30 cellular contexts compared by ENCODE assay signal in genomic region chr6:10400330-10400729, GRCh38. TPM values are rescaled to one million over a fixed set of nuclear protein-coding genes. Genes with fewer than 3 reads are reported as not detected.
DNase-seq lines count a peak whose midpoint lies in the region; ATAC-seq, FAIRE-seq and TF ChIP-seq lines count a peak whose summit lies in the region.
"Had no signal": no experiment of that assay in that cellular context is flagged by ENCODE, and none has a peak within 500 bp of the region (broad histone marks: within the 10 kb centered on the region; RNA-seq: fewer than 3 reads in every experiment).

No MANE protein-coding gene starts in this region.

- peaks cover 82% of the 10 kb centered on the region for H3K36me3 Mint-ChIP-seq in HFFc6 (ENCODE audit: low read depth)
- H3K36me3 Mint-ChIP-seq: CD4-positive, CD25-positive, alpha-beta regulatory T cell; stimulated activated effector memory CD8-positive, alpha-beta T cell treated with anti-CD3 and anti-CD28 coated beads, Interleukin-12 subunit alpha, Interleukin-12 subunit beta, amount 100 ng/mL, for 72 hours had no signal

- no peak overlapping the region for H2AFZ ChIP-seq in keratinocyte (ENCODE audit: control insufficient read depth, low read length)
- H2AFZ ChIP-seq: GM23248 had no signal

- no peak for ATAC-seq in GM21526 (IDR thresholded peaks at IDR 0.05; ENCODE audit: low FRiP score, unreplicated experiment)
- ATAC-seq: activated CD8-positive, alpha-beta memory T cell treated with anti-CD3 and anti-CD28 coated beads, Interleukin-2, amount 10 ng/mL, durations not matched to agents 7 days and 5 days; left colon; stimulated activated effector memory CD8-positive, alpha-beta T cell treated with anti-CD3 and anti-CD28 coated beads, Interleukin-12 subunit alpha, Interleukin-12 subunit beta, amount 100 ng/mL, for 72 hours had no signal

- peaks cover 86% of the 10 kb centered on the region for H3K4me1 Mint-ChIP-seq in HFFc6 (ENCODE audit: low read depth)
- H3K4me1 Mint-ChIP-seq: stimulated activated effector memory CD8-positive, alpha-beta T cell treated with anti-CD3 and anti-CD28 coated beads, Interleukin-12 subunit alpha, Interleukin-12 subunit beta, amount 100 ng/mL, for 72 hours had no signal

- DNase-seq in HFFc6 (peak; percentile 49), breast epithelium (ENCODE audit: low spot score in 2 of 2) (peak in 1 of 2 donors; percentile 58), keratinocyte (ENCODE audit: low read depth, low spot score) (no peak), hypothalamus (lab: John Stamatoyannopoulos, UW) (no peak), G401 (ENCODE audit: low spot score) (no peak), T-helper 9 cell (no peak)
- DNase-seq: activated CD4-positive, alpha-beta T cell treated with anti-CD3 and anti-CD28 coated beads, Interleukin-2, amount 10 ng/mL, durations not matched to agents 7 days and 5 days; activated CD8-positive, alpha-beta memory T cell treated with anti-CD3 and anti-CD28 coated beads, Interleukin-2, amount 10 ng/mL, durations not matched to agents 7 days and 5 days; activated naive CD4-positive, alpha-beta T cell treated with anti-CD3 and anti-CD28 coated beads, Interleukin-2, amount 50 U/mL, for 16 hours; CD4-positive, CD25-positive, alpha-beta regulatory T cell; GF-D8; GM23248; Karpas-422; left colon; NCI-H1694; NCI-H2171 treated with DMSO at 0.1 percent for 48 hours; NCI-H526; RPMI8226; stimulated activated CD4-positive, alpha-beta T cell treated with anti-CD3 and anti-CD28 coated beads, Interleukin-2, amount 100 ng/mL, for 24 hours; substantia nigra had no signal

- in situ Hi-C loops in G401 (cut with HindIII; ENCODE audit: low sequenced_read_pairs): no loop called here

- no peak for TF ChIP-seq POLR2A in breast epithelium (IDR thresholded peaks at IDR 0.05)

- peaks cover 3% of the 10 kb centered on the region for H3K27me3 Mint-ChIP-seq in HFFc6 (ENCODE audit: insufficient read depth)

- peak overlapping the region; percentile 97 for H3K9ac ChIP-seq in keratinocyte (ENCODE audit: control insufficient read depth, extremely low read depth, insufficient read depth, low read length)
- H3K9ac ChIP-seq: GM23248 had no signal

- peaks cover 0 to 16% of the 10 kb centered on the region in 2 donors for H3K4me1 ChIP-seq in breast epithelium
- H3K4me1 ChIP-seq in keratinocyte (ENCODE audit: control insufficient read depth, extremely low read depth, insufficient read depth, low read length): peaks cover 60% of the 10 kb centered on the region

- peak overlapping the region; percentile 69 for H3K4me2 ChIP-seq in keratinocyte (ENCODE audit: control insufficient read depth, extremely low read depth, insufficient read depth, low read depth, low read length)

- dilution Hi-C loops in keratinocyte (cut with MboI; ENCODE audit: extremely low pct_ligation_motif_present, low sequenced_read_pairs): no loop called here

- H3K9me3 Mint-ChIP-seq in HFFc6: no peaks in the 10 kb centered on the region

- H3K36me3 ChIP-seq in breast epithelium (no peaks in the 10 kb centered on the region), keratinocyte (ENCODE audit: control insufficient read depth in 2 of 2, extremely low read depth in 1 of 2, insufficient read depth in 2 of 2, low read length in 2 of 2) (peaks cover 19 to 32% of the 10 kb centered on the region in 2 experiments)
- H3K36me3 ChIP-seq: cardiac muscle cell, neutrophil had no signal

- H3K9me1 ChIP-seq in keratinocyte (ENCODE audit: control insufficient read depth, extremely low read depth, insufficient read depth, low read length): no peaks in the 10 kb centered on the region

- peak overlapping the region; percentile 76 to 79 for H3K27ac ChIP-seq in breast epithelium
- H3K27ac ChIP-seq in keratinocyte (ENCODE audit: control insufficient read depth, insufficient read depth, low read length): peak overlapping the region; percentile 98
- H3K27ac ChIP-seq: cardiac muscle cell, coronary artery, GM23248, neutrophil, VCaP had no signal

- peak; percentile 95 for FAIRE-seq in keratinocyte (lab: Jason Lieb, UNC)
- FAIRE-seq: endometrium had no signal

- intact Hi-C loops in breast epithelium (cut with DNase I; ENCODE audit: low total_unique reads): no loop called here

- peak overlapping the region; percentile 40 for H3K4me3 Mint-ChIP-seq in HFFc6
- H3K4me3 Mint-ChIP-seq: activated CD4-positive, alpha-beta T cell treated with anti-CD3 and anti-CD28 coated beads, Interleukin-2, amount 10 ng/mL, durations not matched to agents 7 days and 5 days; activated CD8-positive, alpha-beta memory T cell treated with anti-CD3 and anti-CD28 coated beads, Interleukin-2, amount 10 ng/mL, durations not matched to agents 7 days and 5 days; CD4-positive, CD25-positive, alpha-beta regulatory T cell; memory B cell; stimulated activated effector memory CD8-positive, alpha-beta T cell treated with anti-CD3 and anti-CD28 coated beads, Interleukin-12 subunit alpha, Interleukin-12 subunit beta, amount 100 ng/mL, for 72 hours; T-helper 2 cell treated with Interferon-gamma antibody and Interleukin-4, amounts not matched to agents 5 μg/mL and 100 μg/mL, for 36 hours had no signal

- H3K9me3 ChIP-seq in breast epithelium (no peaks in the 10 kb centered on the region), keratinocyte (ENCODE audit: control insufficient read depth, low read depth, low read length) (no peaks in the 10 kb centered on the region)

- peaks cover 43% of the 10 kb centered on the region for H3K79me2 ChIP-seq in keratinocyte (ENCODE audit: control insufficient read depth, insufficient read depth, low read length)

- H3K27ac Mint-ChIP-seq in HFFc6: peak overlapping the region; percentile 77
- H3K27ac Mint-ChIP-seq: activated CD4-positive, alpha-beta T cell treated with anti-CD3 and anti-CD28 coated beads, Interleukin-2, amount 10 ng/mL, durations not matched to agents 7 days and 5 days; activated CD8-positive, alpha-beta memory T cell treated with anti-CD3 and anti-CD28 coated beads, Interleukin-2, amount 10 ng/mL, durations not matched to agents 7 days and 5 days; CD4-positive, CD25-positive, alpha-beta regulatory T cell; memory B cell; stimulated activated effector memory CD8-positive, alpha-beta T cell treated with anti-CD3 and anti-CD28 coated beads, Interleukin-12 subunit alpha, Interleukin-12 subunit beta, amount 100 ng/mL, for 72 hours; T-helper 2 cell treated with Interferon-gamma antibody and Interleukin-4, amounts not matched to agents 5 μg/mL and 100 μg/mL, for 36 hours had no signal

- H4K20me1 ChIP-seq in keratinocyte (ENCODE audit: control insufficient read depth, extremely low read depth, insufficient read depth, low read length): no peaks in the 10 kb centered on the region

- no peak overlapping the region for H3K4me3 ChIP-seq in breast epithelium
- peak overlapping the region in 2 of 3 experiments; percentile 42 to 44 for H3K4me3 ChIP-seq in keratinocyte (ENCODE audit: control insufficient read depth in 2 of 3, extremely low read depth in 1 of 3, insufficient read depth in 2 of 3, low read depth in 1 of 3, low read length in 3 of 3)
- H3K4me3 ChIP-seq: cardiac muscle cell, coronary artery, GM23248 had no signal

- peaks cover 0 to 3% of the 10 kb centered on the region in 2 donors for H3K27me3 ChIP-seq in breast epithelium
- H3K27me3 ChIP-seq in keratinocyte (ENCODE audit: control insufficient read depth, extremely low read depth, insufficient read depth, low read length): no peaks in the 10 kb centered on the region

- no peak for TF ChIP-seq CTCF in HFFc6 (IDR thresholded peaks at IDR 0.05)
- no peak for TF ChIP-seq CTCF in breast epithelium (IDR thresholded peaks at IDR 0.05)
- TF ChIP-seq CTCF in keratinocyte (optimal IDR thresholded peaks at IDR 0.05 in 1 of 3, IDR thresholded peaks at IDR 0.05 in 1 of 3, conservative IDR thresholded peaks at IDR 0.05 in 1 of 3; ENCODE audit: extremely low read depth in 1 of 3, insufficient read depth in 2 of 3, low read length in 3 of 3): no peak

RNA-seq across cellular contexts. Expression of gene TFAP2A, which starts 14.5 kb away (rescaled TPM):
- 10 to 100 TPM; 64.1 to 89.0 (median 83.8) TPM for total RNA-seq in HFFc6 (2021; fragmentation: NEBNext Ultra II Directional; extraction: Animal tissue kit (Norgen Biotek cat#: 25700))
- 10 to 100 TPM in 2 of 3 donors, not detected in 1; 25.2 to 46.0 TPM for total RNA-seq in breast epithelium
- polyA plus RNA-seq in keratinocyte: 25.5 to 30.2 TPM (median 27.7 TPM) in 3 replicates
- polyA plus RNA-seq in keratinocyte (2011; ENCODE audit: low read depth): 88.1 TPM
- 28.5 and 39.0 TPM in 2 replicates for polyA plus RNA-seq in keratinocyte (2011; cell fraction: cytosol; rRNA removed)
- polyA plus RNA-seq in keratinocyte (2011; cell fraction: nucleus; rRNA removed): 104 and 128 TPM in 2 replicates
- polyA plus RNA-seq in keratinocyte (2012; ENCODE audit: low replicate concordance): 64.1 and 117 TPM in 2 replicates
- 26.9 to 42.3 TPM (median 32.3 TPM) in 3 replicates for polyA minus RNA-seq in keratinocyte
- polyA minus RNA-seq in keratinocyte (2011; cell fraction: cytosol; rRNA and poly(A)+ RNA removed): 55.2 TPM
- 65.1 and 87.0 TPM in 2 replicates for polyA minus RNA-seq in keratinocyte (2011; cell fraction: nucleus; rRNA and poly(A)+ RNA removed)
- total RNA-seq in G401 (2014; rRNA removed; shearing (Covaris generic)): 2.3 TPM in 1 of 2 replicates, not detected in the other
- total RNA-seq: activated CD4-positive, alpha-beta T cell treated with anti-CD3 and anti-CD28 coated beads, Interleukin-2, amount 10 ng/mL, durations not matched to agents 7 days and 5 days; cardiac muscle cell; CD4-positive, CD25-positive, alpha-beta regulatory T cell; skeletal muscle tissue had no signal
- polyA plus RNA-seq: CD4-positive, CD25-positive, alpha-beta regulatory T cell had no signal

Comparison
In these comparisons a context has a peak if more than half of its experiments do, and no peak if none do; other contexts are left out.
1. H3K4me3 ChIP-seq: peak in keratinocyte (2 of 3); none in breast epithelium (0 of 3).